Comparison of ENCODE assay signal across 12 cellular contexts in genomic region chr18:49677762-49678398, GRCh38.
DNase-seq lines count a peak whose midpoint lies in the region; ATAC-seq, FAIRE-seq and TF ChIP-seq lines count a peak whose summit lies in the region.
"Had no signal": no experiment of that assay in that cellular context is flagged by ENCODE, and none has a peak within 500 bp of the region (broad histone marks: within the 10 kb centered on the region; RNA-seq: fewer than 3 reads in every experiment).

No MANE protein-coding gene starts in this region.

- peaks cover 3% of the 10 kb centered on the region for H3K9me3 ChIP-seq in WERI-Rb-1 (ENCODE audit: severe bottlenecking)
- H3K9me3 ChIP-seq: gastrocnemius medialis, thoracic aorta had no signal

- DNase-seq in DMS 273 (lab: John Stamatoyannopoulos, UW; ENCODE audit: unreplicated experiment) (peak; percentile 84), WERI-Rb-1 (peak; percentile 43), RCC 7860 (ENCODE audit: low spot score) (no peak), COR-L47 (lab: John Stamatoyannopoulos, UW) (no peak), NCI-H774 (lab: John Stamatoyannopoulos, UW) (no peak), posterior vena cava (ENCODE audit: low spot score) (no peak)
- DNase-seq: activated CD4-positive, alpha-beta T cell treated with anti-CD3 and anti-CD28 coated beads, Interleukin-2, amount 50 U/mL, for 4 hours; gastrocnemius medialis had no signal

- intact Hi-C loops in posterior vena cava (cut with DNase I), result no loop called here

- no peak overlapping the region for H3K4me3 ChIP-seq in WERI-Rb-1 (ENCODE audit: low read depth, low read length)
- H3K4me3 ChIP-seq: coronary artery, gastrocnemius medialis, thoracic aorta had no signal

- FAIRE-seq in RCC 7860 (lab: Jason Lieb, UNC), result no peak

- H3K27ac ChIP-seq in WERI-Rb-1, result no peak overlapping the region
- H3K27ac ChIP-seq: coronary artery, gastrocnemius medialis, thoracic aorta had no signal

- peak; percentile 92 for ATAC-seq in GM19452 (IDR thresholded peaks at IDR 0.05; ENCODE audit: unreplicated experiment)
- peak; percentile 95 for ATAC-seq in HG03354 (IDR thresholded peaks at IDR 0.05; ENCODE audit: poor library complexity, severe bottlenecking, unreplicated experiment)
- ATAC-seq: gastrocnemius medialis had no signal

- TF ChIP-seq CTCF in WERI-Rb-1 (IDR thresholded peaks at IDR 0.05; ENCODE audit: low read depth, low read length), result no peak

- H3K27me3 ChIP-seq in WERI-Rb-1 (ENCODE audit: insufficient read depth, low read depth, severe bottlenecking), result no peaks in the 10 kb centered on the region
- H3K27me3 ChIP-seq: gastrocnemius medialis had no signal

- H3K36me3 ChIP-seq in WERI-Rb-1, result no peaks in the 10 kb centered on the region
- H3K36me3 ChIP-seq: gastrocnemius medialis, thoracic aorta had no signal

Comparison
In these comparisons a context has a peak if more than half of its experiments do, and no peak if none do; other contexts are left out.
1. DNase-seq: peak in DMS 273 (single experiment) and WERI-Rb-1 (single experiment); none in RCC 7860 (single experiment), COR-L47 (single experiment), NCI-H774 (single experiment) and posterior vena cava (single experiment).